ENCODE assay signal across 9 cellular contexts in the genomic region with DNA sequence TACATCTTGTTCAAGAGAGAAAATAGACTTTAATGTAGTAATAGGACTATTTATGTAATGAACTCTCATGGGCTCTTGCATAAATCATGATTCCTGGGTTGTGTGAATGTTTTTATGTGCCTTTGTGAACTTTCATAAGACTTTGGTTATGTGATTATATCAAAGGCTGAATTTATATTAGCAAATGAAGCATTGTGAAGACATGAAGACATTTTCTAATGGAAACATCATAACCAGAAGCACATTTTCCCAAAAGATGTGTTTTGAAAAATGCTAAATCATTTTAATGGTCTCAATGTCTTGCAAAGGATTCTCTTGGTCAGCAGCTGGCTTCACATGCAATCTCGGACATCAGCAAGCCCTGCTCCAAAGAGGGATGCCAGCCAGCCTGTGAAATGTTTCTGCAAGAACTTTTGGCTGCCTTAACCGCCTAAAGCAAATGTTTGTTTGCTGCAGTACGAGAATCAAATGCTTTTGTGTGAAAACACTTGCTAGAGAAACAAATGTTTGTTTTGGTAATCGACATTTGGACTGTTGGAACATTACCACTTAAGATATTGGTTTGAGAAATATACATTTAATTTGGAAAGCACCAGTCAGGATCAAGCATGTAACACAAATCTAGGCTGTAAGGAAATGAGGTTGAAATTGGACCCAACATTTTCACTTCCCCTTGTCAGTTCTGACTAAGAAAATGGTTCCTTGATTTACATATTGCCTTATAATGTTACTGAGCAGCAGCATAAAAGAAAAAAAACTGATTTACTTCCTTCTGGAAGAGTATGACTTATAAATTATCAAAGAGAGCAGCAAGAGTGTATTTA.
DNase-seq lines count a peak whose midpoint lies in the region; ATAC-seq and TF ChIP-seq lines count a peak whose summit lies in the region.
"Had no signal": no experiment of that assay in that cellular context is flagged by ENCODE, and none has a peak within 500 bp of the region (broad histone marks: within the 10 kb centered on the region; RNA-seq: fewer than 3 reads in every experiment).

No MANE protein-coding gene starts in this region.

- no peak for TF ChIP-seq EP300 in transverse colon (IDR thresholded peaks at IDR 0.05; ENCODE audit: low read depth)

- H3K4me2 ChIP-seq in fibroblast of lung (ENCODE audit: extremely low read depth, insufficient read depth, low read length), result peak overlapping the region; percentile 46

- peak overlapping the region; percentile 65 for H2AFZ ChIP-seq in fibroblast of lung (ENCODE audit: low read length)

- peak; percentile 75 for DNase-seq in AG09319 (ENCODE audit: extremely low read depth, low read depth)
- peak in 1 of 2 donors; percentile 85 for DNase-seq in fibroblast of lung (ENCODE audit: low read depth in 2 of 2)
- DNase-seq in transverse colon, result peak; percentile 15
- DNase-seq in stimulated activated CD4-positive, alpha-beta T cell treated with anti-CD3 and anti-CD28 coated beads, Interleukin-4, amount 100 ng/mL, for 4 hours, result no peak
- no peak for DNase-seq in NCI-H2227 treated with DMSO at 0.1 percent for 48 hours (lab: John Stamatoyannopoulos, UW)
- no peak for DNase-seq in HK-2 (ENCODE audit: unreplicated experiment)
- DNase-seq: activated naive CD8-positive, alpha-beta T cell treated with anti-CD3 and anti-CD28 coated beads, Interleukin-2, amount 10 ng/mL, durations not matched to agents 7 days and 5 days had no signal

- no peak for TF ChIP-seq CTCF in AG09319 (IDR thresholded peaks at IDR 0.05; ENCODE audit: low read depth, low read length)
- no peak for TF ChIP-seq CTCF in fibroblast of lung (conservative IDR thresholded peaks at IDR 0.05 in 1 of 2, IDR thresholded peaks at IDR 0.05 in 1 of 2; ENCODE audit: low read depth in 1 of 2, low read length in 2 of 2)
- no peak for TF ChIP-seq CTCF in transverse colon (IDR thresholded peaks at IDR 0.05)

- H3K79me2 ChIP-seq in fibroblast of lung (ENCODE audit: control insufficient read depth, insufficient read depth, low read length), result no peaks in the 10 kb centered on the region

- H3K4me1 ChIP-seq in fibroblast of lung (ENCODE audit: control insufficient read depth, extremely low read depth, insufficient read depth, low read length) (peaks cover 2% of the 10 kb centered on the region), transverse colon (peaks cover 0 to 16% (median 5%) of the 10 kb centered on the region in 4 donors)

- H3K4me3 ChIP-seq in fibroblast of lung (replicated peaks in 1 of 4; ENCODE audit: control extremely low read depth in 1 of 4, insufficient read depth in 1 of 4, low read depth in 3 of 4, low read length in 4 of 4) (peak overlapping the region in 1 of 4 experiments; percentile 4), transverse colon (no peak overlapping the region)

- in situ Hi-C loops in transverse colon (cut with MboI; ENCODE audit: low pct_ligation_motif_present in 1 of 4, low pct_unique_long_range_greater_than_20kb in 1 of 4, low sequenced_read_pairs in 3 of 4), result no loop called here

- H4K20me1 ChIP-seq in fibroblast of lung (ENCODE audit: control insufficient read depth, extremely low read depth, insufficient read depth, low read length), result no peaks in the 10 kb centered on the region

- H3K36me3 ChIP-seq in fibroblast of lung (ENCODE audit: control insufficient read depth, insufficient read depth, low read length), result no peaks in the 10 kb centered on the region
- H3K36me3 ChIP-seq in transverse colon, result no peaks in the 10 kb centered on the region

- H3K9me3 ChIP-seq in fibroblast of lung (ENCODE audit: control insufficient read depth, insufficient read depth, low read depth, low read length) (no peaks in the 10 kb centered on the region), transverse colon (no peaks in the 10 kb centered on the region)

- peak; percentile 79 for ATAC-seq in GM19468 (IDR thresholded peaks at IDR 0.05; ENCODE audit: extremely low read depth, unreplicated experiment)
- ATAC-seq in HG03442 (IDR thresholded peaks at IDR 0.05; ENCODE audit: unreplicated experiment), result peak; percentile 99

- H3K27ac ChIP-seq in fibroblast of lung (ENCODE audit: insufficient read depth, low read length) (no peak overlapping the region), transverse colon (peak overlapping the region in 1 of 4 donors; percentile 49)

- H3K27me3 ChIP-seq in fibroblast of lung (ENCODE audit: control insufficient read depth, insufficient read depth, low read length), result no peaks in the 10 kb centered on the region
- H3K27me3 ChIP-seq in transverse colon, result no peaks in the 10 kb centered on the region

- intact Hi-C loops in transverse colon (cut with DNase I; ENCODE audit: low total_unique reads), result no loop called here

- H3K9ac ChIP-seq in fibroblast of lung (ENCODE audit: insufficient read depth, low read length), result no peak overlapping the region

- 7 to 38% methylated on average over 4 of the region's 4 CpGs for WGBS in transverse colon (ENCODE audit: low coverage in 1 of 2), 2 donors

- no peak for TF ChIP-seq POLR2A in transverse colon (IDR thresholded peaks at IDR 0.05)

Comparison
In these comparisons a context has a peak if more than half of its experiments do, and no peak if none do; other contexts are left out.
1. DNase-seq: peak in AG09319 (single experiment) and transverse colon (single experiment); none in stimulated activated CD4-positive, alpha-beta T cell treated with anti-CD3 and anti-CD28 coated beads, Interleukin-4, amount 100 ng/mL, for 4 hours (0 of 2), NCI-H2227 treated with DMSO at 0.1 percent for 48 hours (single experiment) and HK-2 (single experiment).